ENCODE assay signal across 7 cellular contexts in the genomic region with DNA sequence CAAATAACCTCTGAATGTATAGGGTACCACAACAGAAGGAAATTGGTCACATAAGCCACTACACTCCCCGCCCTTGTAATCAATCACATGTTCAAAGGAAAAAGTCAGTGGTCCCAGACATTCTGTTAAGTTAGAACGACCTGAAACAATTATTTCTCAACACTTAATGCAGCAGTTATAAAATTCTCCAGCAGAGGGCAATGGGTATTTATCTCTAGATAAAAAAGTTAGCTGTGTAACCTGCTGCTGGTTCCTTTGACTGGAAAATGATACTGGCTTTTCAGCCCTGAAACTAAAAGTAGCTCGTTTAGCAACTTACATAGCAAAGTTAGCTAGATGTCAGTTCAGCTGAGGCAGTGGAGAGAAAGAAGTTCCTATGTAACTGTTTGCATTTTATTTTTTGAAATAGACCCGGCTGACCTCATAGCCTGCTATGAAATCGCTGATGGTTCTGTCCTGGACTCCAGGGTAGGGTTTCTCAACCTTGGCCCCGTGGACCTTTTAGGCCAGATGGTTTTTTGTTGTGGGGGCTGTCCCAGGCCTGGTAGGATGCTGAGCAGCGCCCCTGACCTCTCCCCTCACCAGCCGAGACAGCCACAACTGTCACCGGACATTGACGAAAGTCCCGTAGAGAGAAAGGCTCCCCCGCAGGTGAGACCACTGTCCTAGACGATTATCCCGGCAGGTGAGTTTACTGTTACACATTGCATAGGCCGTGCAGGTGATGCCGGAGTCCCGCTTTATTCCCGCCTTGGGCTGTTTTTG. TPM values are rescaled to one million over a fixed set of nuclear protein-coding genes. Genes with fewer than 3 reads are reported as not detected.
DNase-seq lines count a peak whose midpoint lies in the region; ATAC-seq, FAIRE-seq and TF ChIP-seq lines count a peak whose summit lies in the region.

No MANE protein-coding gene starts in this region.

- H3K27me3 ChIP-seq in WERI-Rb-1 (ENCODE audit: insufficient read depth, low read depth, severe bottlenecking) (no peaks in the 10 kb centered on the region), gastrocnemius medialis (peaks cover 0 to 2% (median 0%) of the 10 kb centered on the region in 3 donors)

- in situ Hi-C loops in gastrocnemius medialis (cut with MboI; ENCODE audit: low sequenced_read_pairs in 4 of 4) = loop anchor here in 3 of 4 donors (10.0 to 25.0 kb wide), 2 partner anchors 202 to 204 kb away; no protein-coding TSS in a partner anchor

- DNase-seq in DMS114 treated with DMSO at 0.1 percent for 48 hours (lab: John Stamatoyannopoulos, UW; ENCODE audit: unreplicated experiment) (peak; percentile 62), GM19239 (ENCODE audit: insufficient read length, low spot score) (peak; percentile 64), NAMALWA (ENCODE audit: low spot score) (peak; percentile 85), WERI-Rb-1 (no peak), glomerular visceral epithelial cell (ENCODE audit: extremely low spot score) (peak; percentile 71), gastrocnemius medialis (no peak)

- intact Hi-C loops in gastrocnemius medialis (cut with DNase I; ENCODE audit: low total_unique reads) = loop anchor here (5.0 kb wide), 1 partner anchor 204 kb away; no protein-coding TSS in a partner anchor

- peak in 1 of 2 donors; percentile 62 for ATAC-seq in gastrocnemius medialis
- ATAC-seq in GM18907 (IDR thresholded peaks at IDR 0.05; ENCODE audit: unreplicated experiment) = no peak

- TF ChIP-seq CTCF in WERI-Rb-1 (IDR thresholded peaks at IDR 0.05; ENCODE audit: low read depth, low read length) = peak; percentile 24
- peak; percentile 19 to 65 (median 57) for TF ChIP-seq CTCF in gastrocnemius medialis (IDR thresholded peaks at IDR 0.05 in 4 of 5, conservative IDR thresholded peaks at IDR 0.05 in 1 of 5)

- no peaks in the 10 kb centered on the region for H3K36me3 ChIP-seq in WERI-Rb-1
- no peaks in the 10 kb centered on the region for H3K36me3 ChIP-seq in gastrocnemius medialis

- peak; percentile 91 for FAIRE-seq in GM19239 (lab: Jason Lieb, UNC)

- H3K4me3 ChIP-seq in WERI-Rb-1 (ENCODE audit: low read depth, low read length) (no peak overlapping the region), gastrocnemius medialis (no peak overlapping the region)

- H3K27ac ChIP-seq in WERI-Rb-1 (no peak overlapping the region), gastrocnemius medialis (no peak overlapping the region)

- no peaks in the 10 kb centered on the region for H3K4me1 ChIP-seq in gastrocnemius medialis

- TF ChIP-seq POLR2A in gastrocnemius medialis (IDR thresholded peaks at IDR 0.05) = no peak

- H3K9me3 ChIP-seq in WERI-Rb-1 (ENCODE audit: severe bottlenecking) (no peaks in the 10 kb centered on the region), gastrocnemius medialis (no peaks in the 10 kb centered on the region)

RNA-seq across cellular contexts. Expression of a gene that starts 40.2 kb away (rescaled TPM):
- 1 to 10 TPM in 3 of 4 donors, under 1 TPM in 1; 0.88 to 3.4 (median 1.4) TPM for total RNA-seq in gastrocnemius medialis

RNA-seq across cellular contexts. Expression of a gene that starts 40.8 kb away (rescaled TPM):
- 100 to 1,000 TPM; 465 to 605 (median 490) TPM for total RNA-seq in gastrocnemius medialis

Comparison
In these comparisons a context has a peak if more than half of its experiments do, and no peak if none do; other contexts are left out.
1. DNase-seq: peak in DMS114 treated with DMSO at 0.1 percent for 48 hours (single experiment), GM19239 (single experiment), NAMALWA (single experiment) and glomerular visceral epithelial cell (single experiment); none in WERI-Rb-1 (single experiment) and gastrocnemius medialis (0 of 2).